21 cellular contexts compared by ENCODE assay signal in genomic region chr5:83967417-83967816, GRCh38.
"Had no signal": no experiment of that assay in that cellular context is flagged by ENCODE, and none has a peak within 500 bp of the region (broad histone marks: within the 10 kb centered on the region; RNA-seq: fewer than 3 reads in every experiment).

No MANE protein-coding gene starts in this region.

- H3K4me3 ChIP-seq: coronary artery, gastrocnemius medialis, heart right ventricle, psoas muscle, spleen had no signal

- H3K36me3 Mint-ChIP-seq: stimulated activated naive B cell treated with anti-CD40 and anti-IgM and Interleukin-4, amounts not matched to agents 10 μg/mL and 1 μg/mL and 100 μg/mL, for 72 hours had no signal

- H3K4me1 Mint-ChIP-seq: endodermal cell; stimulated activated naive B cell treated with anti-CD40 and anti-IgM and Interleukin-4, amounts not matched to agents 10 μg/mL and 1 μg/mL and 100 μg/mL, for 72 hours; stimulated activated naive CD8-positive, alpha-beta T cell treated with anti-CD3 and anti-CD28 coated beads, Interleukin-15, amount 100 ng/mL, for 72 hours had no signal

- H3K9me3 Mint-ChIP-seq: endodermal cell; nephron; stimulated activated naive B cell treated with anti-CD40 and anti-IgM and Interleukin-4, amounts not matched to agents 10 μg/mL and 1 μg/mL and 100 μg/mL, for 72 hours; stimulated activated naive CD8-positive, alpha-beta T cell treated with anti-CD3 and anti-CD28 coated beads, Interleukin-15, amount 100 ng/mL, for 72 hours had no signal

- H3K4me3 Mint-ChIP-seq: endodermal cell; nephron; stimulated activated naive B cell treated with anti-CD40 and anti-IgM and Interleukin-4, amounts not matched to agents 10 μg/mL and 1 μg/mL and 100 μg/mL, for 72 hours; stimulated activated naive CD8-positive, alpha-beta T cell treated with anti-CD3 and anti-CD28 coated beads, Interleukin-15, amount 100 ng/mL, for 72 hours had no signal

- H3K79me2 ChIP-seq: parathyroid adenoma had no signal

- DNase-seq: effector CD4-positive, alpha-beta T cell; endodermal cell; gastrocnemius medialis; heart right ventricle; islet precursor cell; midbrain; occipital lobe; psoas muscle; retina; spleen; stimulated activated CD4-positive, alpha-beta T cell treated with anti-CD3 and anti-CD28 coated beads, Interleukin-2, amount 100 ng/mL, for 24 hours; stimulated activated CD4-positive, alpha-beta T cell treated with anti-CD3 and anti-CD28 coated beads, Interleukin-4, amount 100 ng/mL, for 4 hours; stimulated activated naive B cell treated with anti-CD40 and anti-IgM and Interleukin-4, amounts not matched to agents 10 μg/mL and 1 μg/mL and 100 μg/mL, for 72 hours; stimulated activated naive CD8-positive, alpha-beta T cell treated with anti-CD3 and anti-CD28 coated beads, Interleukin-15, amount 100 ng/mL, for 72 hours; substantia nigra; trophoblast cell had no signal

- H3K4me1 ChIP-seq: gastrocnemius medialis, heart right ventricle, parathyroid adenoma, psoas muscle, spleen had no signal

- H3K27me3 Mint-ChIP-seq: stimulated activated naive B cell treated with anti-CD40 and anti-IgM and Interleukin-4, amounts not matched to agents 10 μg/mL and 1 μg/mL and 100 μg/mL, for 72 hours; stimulated activated naive CD8-positive, alpha-beta T cell treated with anti-CD3 and anti-CD28 coated beads, Interleukin-15, amount 100 ng/mL, for 72 hours had no signal

- H2AFZ ChIP-seq: parathyroid adenoma had no signal

- H3K36me3 ChIP-seq: gastrocnemius medialis, heart right ventricle, spleen had no signal

- H3K9ac ChIP-seq: parathyroid adenoma had no signal

- H3K9me3 ChIP-seq: gastrocnemius medialis, heart right ventricle, psoas muscle, spleen had no signal

- H3K27ac Mint-ChIP-seq: endodermal cell; nephron; stimulated activated naive B cell treated with anti-CD40 and anti-IgM and Interleukin-4, amounts not matched to agents 10 μg/mL and 1 μg/mL and 100 μg/mL, for 72 hours; stimulated activated naive CD8-positive, alpha-beta T cell treated with anti-CD3 and anti-CD28 coated beads, Interleukin-15, amount 100 ng/mL, for 72 hours had no signal

- H3K27me3 ChIP-seq: gastrocnemius medialis, heart right ventricle, spleen had no signal

- ATAC-seq: gastrocnemius medialis; heart right ventricle; left lobe of liver; psoas muscle; sciatic nerve; stimulated activated naive B cell treated with anti-CD40 and anti-IgM and Interleukin-4, amounts not matched to agents 10 μg/mL and 1 μg/mL and 100 μg/mL, for 72 hours; stimulated activated naive CD8-positive, alpha-beta T cell treated with anti-CD3 and anti-CD28 coated beads, Interleukin-15, amount 100 ng/mL, for 72 hours had no signal
